8 cellular contexts compared by ENCODE assay signal in genomic region chr16:56848056-56848936, GRCh38. TPM values are rescaled to one million over a fixed set of nuclear protein-coding genes. Genes with fewer than 3 reads are reported as not detected.
DNase-seq lines count a peak whose midpoint lies in the region; TF ChIP-seq lines count a peak whose summit lies in the region.

No MANE protein-coding gene starts in this region.

- POLR2A ChIA-PET in RWPE1 (lab: Yijun Ruan, JAX; ENCODE audit: low non-redundant PET), result no interaction called here

- no peaks in the 10 kb centered on the region for H3K79me2 ChIP-seq in fibroblast of lung (ENCODE audit: control insufficient read depth, insufficient read depth, low read length)

- H3K27ac ChIP-seq in RWPE1 (peak overlapping the region; percentile 67), fibroblast of lung (ENCODE audit: insufficient read depth, low read length) (peak overlapping the region; percentile 15)

- TF ChIP-seq CTCF in RWPE1 (conservative IDR thresholded peaks at IDR 0.05; ENCODE audit: low read depth) (no peak), fibroblast of lung (conservative IDR thresholded peaks at IDR 0.05 in 1 of 2, IDR thresholded peaks at IDR 0.05 in 1 of 2; ENCODE audit: low read depth in 1 of 2, low read length in 2 of 2) (no peak)

- H3K4me2 ChIP-seq in fibroblast of lung (ENCODE audit: extremely low read depth, insufficient read depth, low read length), result peak overlapping the region; percentile 4

- no peaks in the 10 kb centered on the region for H3K27me3 ChIP-seq in fibroblast of lung (ENCODE audit: control insufficient read depth, insufficient read depth, low read length)

- H4K20me1 ChIP-seq in fibroblast of lung (ENCODE audit: control insufficient read depth, extremely low read depth, insufficient read depth, low read length), result no peaks in the 10 kb centered on the region

- no peak overlapping the region for H3K4me3 ChIP-seq in fibroblast of lung (replicated peaks in 1 of 4; ENCODE audit: control extremely low read depth in 1 of 4, insufficient read depth in 1 of 4, low read depth in 3 of 4, low read length in 4 of 4)

- CTCF ChIA-PET in RWPE1 (lab: Yijun Ruan, JAX), result interaction anchor here (0.6 to 0.7 kb wide), 2 partner anchors 20 to 257 kb away, joined by 3 to 4 read pairs; no protein-coding TSS in a partner anchor

- intact Hi-C loops in posterior vena cava (cut with DNase I), result no loop called here

- H3K9ac ChIP-seq in fibroblast of lung (ENCODE audit: insufficient read depth, low read length), result no peak overlapping the region

- peaks cover 23% of the 10 kb centered on the region for H3K4me1 ChIP-seq in fibroblast of lung (ENCODE audit: control insufficient read depth, extremely low read depth, insufficient read depth, low read length)

- DNase-seq in ELR (ENCODE audit: low read depth) (peak; percentile 90), RWPE1 (ENCODE audit: low spot score) (peak; percentile 53), fibroblast of lung (ENCODE audit: low read depth in 2 of 2) (peak; percentile 73 to 88), posterior vena cava (ENCODE audit: low spot score) (peak; percentile 81), iPS-NIHi11 (ENCODE audit: low spot score) (no peak), SHP77 treated with DMSO at 0.1 percent for 48 hours (lab: John Stamatoyannopoulos, UW) (no peak), NCI-H1092 treated with DMSO at 0.1 percent for 48 hours (lab: John Stamatoyannopoulos, UW) (no peak), NCI-H187 treated with DMSO at 0.1 percent for 48 hours (lab: John Stamatoyannopoulos, UW) (no peak)

- H2AFZ ChIP-seq in fibroblast of lung (ENCODE audit: low read length), result no peak overlapping the region

- H3K36me3 ChIP-seq in fibroblast of lung (ENCODE audit: control insufficient read depth, insufficient read depth, low read length), result peaks cover 4% of the 10 kb centered on the region

- no peaks in the 10 kb centered on the region for H3K9me3 ChIP-seq in fibroblast of lung (ENCODE audit: control insufficient read depth, insufficient read depth, low read depth, low read length)

RNA-seq across cellular contexts. Expression of gene SLC12A3, which starts 16.7 kb away (rescaled TPM):
- total RNA-seq in fibroblast of lung (not detected in 2 replicates), posterior vena cava (not detected)
- not detected in 2 replicates for polyA plus RNA-seq in fibroblast of lung
- polyA plus RNA-seq in fibroblast of lung (2012), result not detected in 2 replicates
- polyA minus RNA-seq in fibroblast of lung (ENCODE audit: low replicate concordance), result 0.37 TPM in 1 of 2 replicates, not detected in the other

Comparison
In these comparisons a context has a peak if more than half of its experiments do, and no peak if none do; other contexts are left out.
1. DNase-seq: peak in ELR (single experiment), RWPE1 (single experiment), fibroblast of lung (2 of 2) and posterior vena cava (single experiment); none in iPS-NIHi11 (single experiment), SHP77 treated with DMSO at 0.1 percent for 48 hours (single experiment), NCI-H1092 treated with DMSO at 0.1 percent for 48 hours (single experiment) and NCI-H187 treated with DMSO at 0.1 percent for 48 hours (single experiment).